In the genomic region with DNA sequence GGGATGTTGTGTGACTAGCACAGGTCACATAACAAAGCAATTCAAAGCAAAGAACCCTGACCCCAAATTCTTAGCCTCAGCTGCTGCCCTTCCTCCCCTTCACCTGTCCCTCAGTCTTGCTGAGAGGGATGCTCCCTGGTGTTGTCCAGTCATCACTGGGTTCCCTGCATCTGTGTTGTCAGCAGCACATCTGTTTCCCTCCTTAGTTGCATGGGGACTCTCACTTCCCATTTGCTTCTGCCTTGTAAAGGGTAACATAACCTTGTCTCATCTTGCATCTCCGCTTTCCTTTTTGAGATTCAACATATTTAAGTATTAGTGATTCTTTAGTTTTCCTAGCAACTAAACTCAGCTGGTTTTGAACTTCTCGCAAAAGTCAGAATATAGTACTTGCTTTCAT, we compare ENCODE assay signal across 15 cellular contexts. TPM values are rescaled to one million over a fixed set of nuclear protein-coding genes. Genes with fewer than 3 reads are reported as not detected.
DNase-seq lines count a peak whose midpoint lies in the region; ATAC-seq, FAIRE-seq and TF ChIP-seq lines count a peak whose summit lies in the region.
"Had no signal": no experiment of that assay in that cellular context is flagged by ENCODE, and none has a peak within 500 bp of the region (broad histone marks: within the 10 kb centered on the region; RNA-seq: fewer than 3 reads in every experiment).

No MANE protein-coding gene starts in this region.

- DNase-seq in CD1c-positive myeloid dendritic cell (ENCODE audit: extremely low spot score) (peak; percentile 30), GM12878 (ENCODE audit: low read depth, low spot score) (no peak), HPDE6-E6E7 (ENCODE audit: extremely low spot score) (no peak), AG08396 (ENCODE audit: low spot score) (no peak), NCI-H1694 (lab: John Stamatoyannopoulos, UW) (no peak)
- DNase-seq in CD8-positive, alpha-beta memory T cell = no peak
- DNase-seq: activated CD4-positive, CD25-positive, alpha-beta regulatory T cell treated with anti-CD3 and anti-CD28 coated beads, Interleukin-2, amount 50 U/mL, for 72 hours; dermis blood vessel endothelial cell; DMS79 treated with DMSO at 0.1 percent for 48 hours; stimulated activated CD4-positive, alpha-beta T cell treated with anti-CD3 and anti-CD28 coated beads, Interleukin-2, amount 100 ng/mL, for 24 hours; stimulated activated naive CD4-positive, alpha-beta T cell treated with Interleukin-2 at 50 U/mL for 16 hours had no signal

- H3K27ac Mint-ChIP-seq in CD8-positive, alpha-beta memory T cell = no peak overlapping the region
- H3K27ac Mint-ChIP-seq: GM23338 had no signal

- no peaks in the 10 kb centered on the region for H3K79me2 ChIP-seq in GM12878 (ENCODE audit: control insufficient read depth, insufficient read depth, low read length)

- 39% methylated on average over 2 of the region's 2 CpGs for WGBS in GM12878 (ENCODE audit: insufficient coverage, insufficient replicate concordance, low lambda C conversion rate, missing lambda C conversion rate)

- H4K20me1 ChIP-seq in GM12878 (ENCODE audit: control insufficient read depth, insufficient read depth) = no peaks in the 10 kb centered on the region

- peak; percentile 73 for FAIRE-seq in GM12878 (lab: Jason Lieb, UNC)
- FAIRE-seq: K562 had no signal

- no peak for TF ChIP-seq CTCF in GM12878 (IDR thresholded peaks at IDR 0.05 in 2 of 3, conservative IDR thresholded peaks at IDR 0.05 in 1 of 3; ENCODE audit: control insufficient read depth in 2 of 3, extremely low read depth in 1 of 3, insufficient read depth in 1 of 3, low read depth in 3 of 3, low read length in 3 of 3)

- H3K36me3 ChIP-seq in GM12878 (ENCODE audit: control insufficient read depth in 2 of 2, insufficient read depth in 2 of 2, low read length in 1 of 2) = no peaks in the 10 kb centered on the region
- H3K36me3 ChIP-seq in CD8-positive, alpha-beta memory T cell (ENCODE audit: insufficient read depth, low read length) = no peaks in the 10 kb centered on the region

- peaks cover 13 to 23% (median 16%) of the 10 kb centered on the region in 3 donors for H3K4me1 Mint-ChIP-seq in CD8-positive, alpha-beta memory T cell

- in situ Hi-C loops in GM12878 (cut with MboI) = no loop called here

- peaks cover 0 to under 1% of the 10 kb centered on the region in 2 experiments; a peak in 2 of 4 replicates for H3K27me3 ChIP-seq in GM12878 (replicated peaks in 1 of 2; ENCODE audit: control insufficient read depth in 2 of 2, insufficient read depth in 2 of 2, low read length in 1 of 2)
- H3K27me3 ChIP-seq in CD8-positive, alpha-beta memory T cell (ENCODE audit: insufficient read depth, low read length, poor library complexity, severe bottlenecking) = no peaks in the 10 kb centered on the region

- no peak for TF ChIP-seq POLR2A in GM12878 (IDR thresholded peaks at IDR 0.05; ENCODE audit: low read depth, low read length)

- H3K36me3 Mint-ChIP-seq in CD8-positive, alpha-beta memory T cell = peaks cover 0 to 3% (median 3%) of the 10 kb centered on the region in 3 donors

- H3K9me3 Mint-ChIP-seq in CD8-positive, alpha-beta memory T cell = peaks cover 0 to 3% (median 0%) of the 10 kb centered on the region in 5 donors
- H3K9me3 Mint-ChIP-seq: GM23338 had no signal

- H3K4me3 ChIP-seq in GM12878 = no peak overlapping the region
- no peak overlapping the region for H3K4me3 ChIP-seq in CD8-positive, alpha-beta memory T cell (ENCODE audit: low read length)
- H3K4me3 ChIP-seq: GM23338, K562 had no signal

- H3K9ac ChIP-seq in GM12878 (ENCODE audit: control insufficient read depth, insufficient read depth, low read length) = no peak overlapping the region

- CTCF ChIA-PET in GM12878 (lab: Yijun Ruan, JAX) = interaction anchor here (1.0 to 15.2 kb wide), 9 partner anchors 14 to 254 kb away, joined by 3 to 155 read pairs (median 4); no protein-coding TSS in a partner anchor
- CTCF ChIA-PET in CD8-positive, alpha-beta memory T cell (lab: Charles Lee) = interaction anchor here (0.9 to 2.0 kb wide), 3 partner anchors 9 to 160 kb away, joined by 3 to 6 read pairs (median 4); no protein-coding TSS in a partner anchor

- intact Hi-C loops in GM12878 (cut with micrococcal nuclease; ENCODE audit: unreplicated experiment) = no loop called here

- no peaks in the 10 kb centered on the region; the same call in 2 of the 3 replicates for H3K9me3 ChIP-seq in GM12878 (replicated peaks; ENCODE audit: control insufficient read depth, insufficient read depth, low read length)
- no peaks in the 10 kb centered on the region for H3K9me3 ChIP-seq in CD8-positive, alpha-beta memory T cell (ENCODE audit: low read length)

- H3K4me2 ChIP-seq in GM12878 (ENCODE audit: control insufficient read depth, insufficient read depth) = no peak overlapping the region; the same call in 1 of the 2 replicates
- H3K4me2 ChIP-seq: GM23338 had no signal

- RAD21 ChIA-PET in GM12878 (lab: Charles Lee; ENCODE audit: unreplicated experiment) = interaction anchor here (1.0 to 1.2 kb wide), 4 partner anchors 11 to 293 kb away, joined by 3 to 4 read pairs (median 3); no protein-coding TSS in a partner anchor

- peaks cover 23% of the 10 kb centered on the region for H3K4me1 ChIP-seq in GM12878 (ENCODE audit: control insufficient read depth, insufficient read depth, low read length)
- peaks cover 6% of the 10 kb centered on the region for H3K4me1 ChIP-seq in CD8-positive, alpha-beta memory T cell (ENCODE audit: insufficient read depth, low read length)

- no peak for TF ChIP-seq RAD21 in GM12878 (IDR thresholded peaks at IDR 0.05; ENCODE audit: insufficient read depth, low read depth, low read length)

- BruUV-seq in GM12878 (replicated peaks; lab: Mats Ljungman, UMichigan) = no TSS peak

- SMC1A ChIA-PET in GM12878 (lab: Charles Lee; ENCODE audit: uncharacterized antibody, unreplicated experiment) = interaction anchor here (0.7 to 6.8 kb wide), 13 partner anchors 10 to 860 kb away, joined by 3 to 74 read pairs (median 4); no protein-coding TSS in a partner anchor

- POLR2A ChIA-PET in GM12878 (lab: Charles Lee) = no interaction called here
- POLR2A ChIA-PET in CD8-positive, alpha-beta memory T cell (lab: Charles Lee) = no interaction called here

- ATAC-seq in GM19351 (IDR thresholded peaks at IDR 0.05; ENCODE audit: unreplicated experiment) = peak; percentile 60
- ATAC-seq in HG03039 (IDR thresholded peaks at IDR 0.05; ENCODE audit: unreplicated experiment) = peak; percentile 43
- peak; percentile 58 for ATAC-seq in GM12878
- ATAC-seq: GM23338, K562 had no signal

- peaks cover 0 to 4% of the 10 kb centered on the region in 2 donors for H3K27me3 Mint-ChIP-seq in CD8-positive, alpha-beta memory T cell

- TF ChIP-seq EP300 in GM12878 (IDR thresholded peaks at IDR 0.05; ENCODE audit: borderline replicate concordance in 1 of 2, control insufficient read depth in 1 of 2, low read depth in 2 of 2, low read length in 2 of 2) = no peak

- H3K27ac ChIP-seq in GM12878 (ENCODE audit: control insufficient read depth, insufficient read depth) = no peak overlapping the region
- no peak overlapping the region for H3K27ac ChIP-seq in CD8-positive, alpha-beta memory T cell (ENCODE audit: low read depth, low read length)

- H2AFZ ChIP-seq in GM12878 (ENCODE audit: control insufficient read depth, low read depth, low read length) = no peak overlapping the region
- H2AFZ ChIP-seq: GM23338 had no signal

- H3K4me3 Mint-ChIP-seq in CD8-positive, alpha-beta memory T cell = no peak overlapping the region
- H3K4me3 Mint-ChIP-seq: GM23338 had no signal

TF ChIP-seq in GM12878, 131 proteins besides CTCF, POLR2A, EP300 and RAD21:
- TF ChIP-seq MEF2A (IDR thresholded peaks at IDR 0.05; ENCODE audit: insufficient read depth, low read depth, low read length) = no peak
- TF ChIP-seq SPI1 (IDR thresholded peaks at IDR 0.05; ENCODE audit: borderline replicate concordance, insufficient read depth, low read depth, low read length) = peak; percentile 57; the same call in 1 of the 2 replicates

RNA-seq across cellular contexts. Expression of gene SPATA13, which starts 54.0 kb away (rescaled TPM):
- total RNA-seq in GM12878 (2013; cell fraction: nucleolus; rRNA removed) = 25.9 and 31.1 TPM in 2 replicates
- total RNA-seq in GM12878 (2014; rRNA removed) = 11.1 and 12.2 TPM in 2 replicates
- total RNA-seq in GM12878 (2014; rRNA removed; fragmentation: Illumina TruSeq; extraction: Trizol) = 10.1 and 10.5 TPM in 2 replicates
- 10.3 and 10.7 TPM in 2 replicates for total RNA-seq in GM12878 (2021)
- 4.2 TPM for polyA plus RNA-seq in GM12878 (2011; ENCODE audit: low read depth)
- 10.9 and 11.7 TPM in 2 replicates for polyA plus RNA-seq in GM12878 (2011; rRNA removed)
- 7.1 and 8.5 TPM in 2 replicates for polyA plus RNA-seq in GM12878 (2011; cell fraction: cytosol; rRNA removed)
- 9.4 and 10.8 TPM in 2 replicates for polyA plus RNA-seq in GM12878 (2011; cell fraction: nucleus; rRNA removed)
- polyA plus RNA-seq in GM12878 (2012) = 5.1 and 7.6 TPM in 2 replicates
- 10.9 and 11.7 TPM in 2 replicates for polyA plus RNA-seq in GM12878 (2014; fragmentation: Illumina TruSeq; extraction: Trizol)
- polyA plus RNA-seq in GM12878 (2014; fragmentation: Nextera tagmentation; extraction: Ambion mirVana) = 1 to 10 TPM; 2.4 to 2.7 TPM
- 10.2 and 10.6 TPM in 2 replicates for polyA plus RNA-seq in GM12878 (2014; rRNA removed)
- polyA plus RNA-seq in GM12878 (2016; fragmentation: Nextera tagmentation; extraction: Ambion mirVana) = 1 to 10 TPM; 5.4 to 5.5 TPM
- 16.5 and 20.6 TPM in 2 replicates for polyA minus RNA-seq in GM12878 (2011; rRNA and poly(A)+ RNA removed)
- 5.6 and 6.3 TPM in 2 replicates for polyA minus RNA-seq in GM12878 (2011; cell fraction: cytosol; rRNA and poly(A)+ RNA removed)
- 8.5 and 13.2 TPM in 2 replicates for polyA minus RNA-seq in GM12878 (2011; cell fraction: nucleus; rRNA and poly(A)+ RNA removed)
- 10 to 100 TPM; 60.7 to 65.1 TPM for total RNA-seq in CD8-positive, alpha-beta memory T cell
- polyA plus RNA-seq in CD8-positive, alpha-beta memory T cell = 97.8 TPM
